1 cellular context compared by ENCODE assay signal in genomic region chr14:102873546-102874061, GRCh38.
TF ChIP-seq lines count a peak whose summit lies in the region.

No MANE protein-coding gene starts in this region.

TF ChIP-seq in HepG2, 621 proteins besides CTCF, POLR2A, EP300 and RAD21 (continued from another document and continues in another):
- peak; percentile 69 for TF ChIP-seq ZNF800 (CRISPR knock-in tag; IDR thresholded peaks at IDR 0.05)
- TF ChIP-seq TSC22D2 (CRISPR knock-in tag; IDR thresholded peaks at IDR 0.05; ENCODE audit: borderline replicate concordance): no peak
- no peak for TF ChIP-seq ZMAT5 (CRISPR knock-in tag; IDR thresholded peaks at IDR 0.05; ENCODE audit: borderline replicate concordance, low read depth)
- TF ChIP-seq ZHX1 (CRISPR knock-in tag; IDR thresholded peaks at IDR 0.05; ENCODE audit: low read depth): no peak
- TF ChIP-seq ZMAT3 (CRISPR knock-in tag; conservative IDR thresholded peaks at IDR 0.05): no peak
- peak; percentile 72 for TF ChIP-seq HNF1A (IDR thresholded peaks at IDR 0.05; ENCODE audit: low read depth)
- peak; percentile 73; the same call in 1 of the 2 replicates for TF ChIP-seq HNF1A (CRISPR knock-in tag; IDR thresholded peaks at IDR 0.05; ENCODE audit: borderline replicate concordance)
- peak; percentile 93 for TF ChIP-seq SKI (IDR thresholded peaks at IDR 0.05; ENCODE audit: partially characterized antibody)
- TF ChIP-seq HOMEZ (CRISPR knock-in tag; IDR thresholded peaks at IDR 0.05; ENCODE audit: low read depth): peak; percentile 44; the same call in 1 of the 2 replicates
- TF ChIP-seq STAT5B (CRISPR knock-in tag; IDR thresholded peaks at IDR 0.05): no peak
- no peak for TF ChIP-seq HNRNPUL1 (IDR thresholded peaks at IDR 0.05; ENCODE audit: low read depth, low read length)
- TF ChIP-seq FOXC1 (CRISPR knock-in tag; IDR thresholded peaks at IDR 0.05; ENCODE audit: borderline replicate concordance): no peak
- peak; percentile 99 for TF ChIP-seq NR2F2 (IDR thresholded peaks at IDR 0.05; ENCODE audit: borderline replicate concordance, low read depth)
- TF ChIP-seq ZNF672 (CRISPR knock-in tag; IDR thresholded peaks at IDR 0.05): no peak
- TF ChIP-seq FUBP1 (CRISPR knock-in tag; IDR thresholded peaks at IDR 0.05; ENCODE audit: borderline replicate concordance): no peak
- TF ChIP-seq EZH2 (conservative IDR thresholded peaks at IDR 0.05; ENCODE audit: low read depth, low read length): no peak
- no peak for TF ChIP-seq ZNF280B (CRISPR knock-in tag; IDR thresholded peaks at IDR 0.05; ENCODE audit: borderline replicate concordance)
- TF ChIP-seq NR2F1 (CRISPR knock-in tag; IDR thresholded peaks at IDR 0.05): peak; percentile 97 to 98
- no peak for TF ChIP-seq ZBTB7A (CRISPR knock-in tag; IDR thresholded peaks at IDR 0.05)
- TF ChIP-seq MXD1 (CRISPR knock-in tag; IDR thresholded peaks at IDR 0.05): no peak
- no peak for TF ChIP-seq ZNF75D (CRISPR knock-in tag; IDR thresholded peaks at IDR 0.05; ENCODE audit: borderline replicate concordance)
- no peak for TF ChIP-seq HOXA9 (CRISPR knock-in tag; IDR thresholded peaks at IDR 0.05; ENCODE audit: borderline replicate concordance)
- TF ChIP-seq FOXO4 (CRISPR knock-in tag; conservative IDR thresholded peaks at IDR 0.05): no peak
- TF ChIP-seq ZNF343 (CRISPR knock-in tag; IDR thresholded peaks at IDR 0.05): no peak
- no peak for TF ChIP-seq ZNF788 (CRISPR knock-in tag; IDR thresholded peaks at IDR 0.05; ENCODE audit: borderline replicate concordance)
- no peak for TF ChIP-seq GABPA (IDR thresholded peaks at IDR 0.05; ENCODE audit: low read depth, low read length)
- peak; percentile 79 for TF ChIP-seq GABPA (CRISPR knock-in tag; IDR thresholded peaks at IDR 0.05; ENCODE audit: low read depth)
- peak; percentile 28; the same call in 1 of the 2 replicates for TF ChIP-seq BRF2 (CRISPR knock-in tag; IDR thresholded peaks at IDR 0.05)
